In genomic region chr11:75721852-75722668, GRCh38 we compare ENCODE assay signal across 1 cellular context.
TF ChIP-seq lines count a peak whose summit lies in the region.

No MANE protein-coding gene starts in this region.

TF ChIP-seq in HepG2, 621 proteins besides CTCF, POLR2A, EP300 and RAD21 (continued from another document and continues in another):
- TF ChIP-seq, protein P1, sequence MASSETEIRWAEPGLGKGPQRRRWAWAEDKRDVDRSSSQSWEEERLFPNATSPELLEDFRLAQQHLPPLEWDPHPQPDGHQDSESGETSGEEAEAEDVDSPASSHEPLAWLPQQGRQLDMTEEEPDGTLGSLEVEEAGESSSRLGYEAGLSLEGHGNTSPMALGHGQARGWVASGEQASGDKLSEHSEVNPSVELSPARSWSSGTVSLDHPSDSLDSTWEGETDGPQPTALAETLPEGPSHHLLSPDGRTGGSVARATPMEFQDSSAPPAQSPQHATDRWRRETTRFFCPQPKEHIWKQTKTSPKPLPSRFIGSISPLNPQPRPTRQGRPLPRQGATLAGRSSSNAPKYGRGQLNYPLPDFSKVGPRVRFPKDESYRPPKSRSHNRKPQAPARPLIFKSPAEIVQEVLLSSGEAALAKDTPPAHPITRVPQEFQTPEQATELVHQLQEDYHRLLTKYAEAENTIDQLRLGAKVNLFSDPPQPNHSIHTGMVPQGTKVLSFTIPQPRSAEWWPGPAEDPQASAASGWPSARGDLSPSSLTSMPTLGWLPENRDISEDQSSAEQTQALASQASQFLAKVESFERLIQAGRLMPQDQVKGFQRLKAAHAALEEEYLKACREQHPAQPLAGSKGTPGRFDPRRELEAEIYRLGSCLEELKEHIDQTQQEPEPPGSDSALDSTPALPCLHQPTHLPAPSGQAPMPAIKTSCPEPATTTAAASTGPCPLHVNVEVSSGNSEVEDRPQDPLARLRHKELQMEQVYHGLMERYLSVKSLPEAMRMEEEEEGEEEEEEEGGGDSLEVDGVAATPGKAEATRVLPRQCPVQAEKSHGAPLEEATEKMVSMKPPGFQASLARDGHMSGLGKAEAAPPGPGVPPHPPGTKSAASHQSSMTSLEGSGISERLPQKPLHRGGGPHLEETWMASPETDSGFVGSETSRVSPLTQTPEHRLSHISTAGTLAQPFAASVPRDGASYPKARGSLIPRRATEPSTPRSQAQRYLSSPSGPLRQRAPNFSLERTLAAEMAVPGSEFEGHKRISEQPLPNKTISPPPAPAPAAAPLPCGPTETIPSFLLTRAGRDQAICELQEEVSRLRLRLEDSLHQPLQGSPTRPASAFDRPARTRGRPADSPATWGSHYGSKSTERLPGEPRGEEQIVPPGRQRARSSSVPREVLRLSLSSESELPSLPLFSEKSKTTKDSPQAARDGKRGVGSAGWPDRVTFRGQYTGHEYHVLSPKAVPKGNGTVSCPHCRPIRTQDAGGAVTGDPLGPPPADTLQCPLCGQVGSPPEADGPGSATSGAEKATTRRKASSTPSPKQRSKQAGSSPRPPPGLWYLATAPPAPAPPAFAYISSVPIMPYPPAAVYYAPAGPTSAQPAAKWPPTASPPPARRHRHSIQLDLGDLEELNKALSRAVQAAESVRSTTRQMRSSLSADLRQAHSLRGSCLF (CRISPR knock-in tag; IDR thresholded peaks at IDR 0.05; ENCODE audit: borderline replicate concordance): no peak
- no peak for TF ChIP-seq FOXM1 (CRISPR knock-in tag; IDR thresholded peaks at IDR 0.05)
- TF ChIP-seq, protein P2, sequence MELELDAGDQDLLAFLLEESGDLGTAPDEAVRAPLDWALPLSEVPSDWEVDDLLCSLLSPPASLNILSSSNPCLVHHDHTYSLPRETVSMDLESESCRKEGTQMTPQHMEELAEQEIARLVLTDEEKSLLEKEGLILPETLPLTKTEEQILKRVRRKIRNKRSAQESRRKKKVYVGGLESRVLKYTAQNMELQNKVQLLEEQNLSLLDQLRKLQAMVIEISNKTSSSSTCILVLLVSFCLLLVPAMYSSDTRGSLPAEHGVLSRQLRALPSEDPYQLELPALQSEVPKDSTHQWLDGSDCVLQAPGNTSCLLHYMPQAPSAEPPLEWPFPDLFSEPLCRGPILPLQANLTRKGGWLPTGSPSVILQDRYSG (CRISPR knock-in tag; IDR thresholded peaks at IDR 0.05): no peak
- no peak for TF ChIP-seq ARNT2 (CRISPR knock-in tag; IDR thresholded peaks at IDR 0.05; ENCODE audit: low read depth)
- TF ChIP-seq MLX (CRISPR knock-in tag; IDR thresholded peaks at IDR 0.05): no peak
- peak; percentile 58; the same call in 1 of the 2 replicates for TF ChIP-seq ARNTL (CRISPR knock-in tag; IDR thresholded peaks at IDR 0.05)
- no peak for TF ChIP-seq DMTF1 (CRISPR knock-in tag; IDR thresholded peaks at IDR 0.05)
- TF ChIP-seq PRDM10 (CRISPR knock-in tag; IDR thresholded peaks at IDR 0.05; ENCODE audit: low read depth): no peak
- no peak for TF ChIP-seq ZNF816 (CRISPR knock-in tag; IDR thresholded peaks at IDR 0.05; ENCODE audit: borderline replicate concordance)
- TF ChIP-seq ZBTB20 (CRISPR knock-in tag; IDR thresholded peaks at IDR 0.05; ENCODE audit: borderline replicate concordance, low read depth): no peak
- TF ChIP-seq BATF2 (CRISPR knock-in tag; IDR thresholded peaks at IDR 0.05): no peak
- TF ChIP-seq, protein P3, sequence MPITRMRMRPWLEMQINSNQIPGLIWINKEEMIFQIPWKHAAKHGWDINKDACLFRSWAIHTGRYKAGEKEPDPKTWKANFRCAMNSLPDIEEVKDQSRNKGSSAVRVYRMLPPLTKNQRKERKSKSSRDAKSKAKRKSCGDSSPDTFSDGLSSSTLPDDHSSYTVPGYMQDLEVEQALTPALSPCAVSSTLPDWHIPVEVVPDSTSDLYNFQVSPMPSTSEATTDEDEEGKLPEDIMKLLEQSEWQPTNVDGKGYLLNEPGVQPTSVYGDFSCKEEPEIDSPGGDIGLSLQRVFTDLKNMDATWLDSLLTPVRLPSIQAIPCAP (CRISPR knock-in tag; IDR thresholded peaks at IDR 0.05; ENCODE audit: low read depth): no peak
- TF ChIP-seq, protein P4, sequence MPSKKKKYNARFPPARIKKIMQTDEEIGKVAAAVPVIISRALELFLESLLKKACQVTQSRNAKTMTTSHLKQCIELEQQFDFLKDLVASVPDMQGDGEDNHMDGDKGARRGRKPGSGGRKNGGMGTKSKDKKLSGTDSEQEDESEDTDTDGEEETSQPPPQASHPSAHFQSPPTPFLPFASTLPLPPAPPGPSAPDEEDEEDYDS (CRISPR knock-in tag; IDR thresholded peaks at IDR 0.05): no peak
- no peak for TF ChIP-seq FOXK2 (IDR thresholded peaks at IDR 0.05)
- TF ChIP-seq ZNF577 (CRISPR knock-in tag; IDR thresholded peaks at IDR 0.05; ENCODE audit: borderline replicate concordance, low read depth): no peak
- no peak for TF ChIP-seq SAFB2 (CRISPR knock-in tag; IDR thresholded peaks at IDR 0.05; ENCODE audit: borderline replicate concordance, low read depth)
- no peak for TF ChIP-seq ZNF841 (CRISPR knock-in tag; IDR thresholded peaks at IDR 0.05; ENCODE audit: borderline replicate concordance)
- TF ChIP-seq CBX2 (IDR thresholded peaks at IDR 0.05; ENCODE audit: low read depth, low read length): no peak
- no peak for TF ChIP-seq CBX2 (CRISPR knock-in tag; IDR thresholded peaks at IDR 0.05; ENCODE audit: low read depth)
- 0 out of 2 replicates have a peak, but pooled peaks have one; percentile 30 for TF ChIP-seq KDM1A (CRISPR knock-in tag; IDR thresholded peaks at IDR 0.05)
- TF ChIP-seq KLF16 (CRISPR knock-in tag; IDR thresholded peaks at IDR 0.05): no peak
- no peak for TF ChIP-seq HNRNPUL1 (IDR thresholded peaks at IDR 0.05; ENCODE audit: low read depth, low read length)
- TF ChIP-seq, protein P5, sequence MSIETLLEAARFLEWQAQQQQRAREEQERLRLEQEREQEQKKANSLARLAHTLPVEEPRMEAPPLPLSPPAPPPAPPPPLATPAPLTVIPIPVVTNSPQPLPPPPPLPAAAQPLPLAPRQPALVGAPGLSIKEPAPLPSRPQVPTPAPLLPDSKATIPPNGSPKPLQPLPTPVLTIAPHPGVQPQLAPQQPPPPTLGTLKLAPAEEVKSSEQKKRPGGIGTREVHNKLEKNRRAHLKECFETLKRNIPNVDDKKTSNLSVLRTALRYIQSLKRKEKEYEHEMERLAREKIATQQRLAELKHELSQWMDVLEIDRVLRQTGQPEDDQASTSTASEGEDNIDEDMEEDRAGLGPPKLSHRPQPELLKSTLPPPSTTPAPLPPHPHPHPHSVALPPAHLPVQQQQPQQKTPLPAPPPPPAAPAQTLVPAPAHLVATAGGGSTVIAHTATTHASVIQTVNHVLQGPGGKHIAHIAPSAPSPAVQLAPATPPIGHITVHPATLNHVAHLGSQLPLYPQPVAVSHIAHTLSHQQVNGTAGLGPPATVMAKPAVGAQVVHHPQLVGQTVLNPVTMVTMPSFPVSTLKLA (IDR thresholded peaks at IDR 0.05): no peak
- TF ChIP-seq PRMT3 (CRISPR knock-in tag; IDR thresholded peaks at IDR 0.05; ENCODE audit: borderline replicate concordance, low read depth): no peak
- TF ChIP-seq, protein P6, sequence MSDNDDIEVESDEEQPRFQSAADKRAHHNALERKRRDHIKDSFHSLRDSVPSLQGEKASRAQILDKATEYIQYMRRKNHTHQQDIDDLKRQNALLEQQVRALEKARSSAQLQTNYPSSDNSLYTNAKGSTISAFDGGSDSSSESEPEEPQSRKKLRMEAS (IDR thresholded peaks at IDR 0.05): peak; percentile 46
- TF ChIP-seq IRX3 (CRISPR knock-in tag; IDR thresholded peaks at IDR 0.05; ENCODE audit: borderline replicate concordance, low read depth): no peak
- TF ChIP-seq ZNF891 (CRISPR knock-in tag; IDR thresholded peaks at IDR 0.05): no peak
- TF ChIP-seq ZNF761 (CRISPR knock-in tag; conservative IDR thresholded peaks at IDR 0.05): peak; percentile 32; the same call in 1 of the 2 replicates
- TF ChIP-seq STAT5B (CRISPR knock-in tag; IDR thresholded peaks at IDR 0.05): no peak
- no peak for TF ChIP-seq NFIB (CRISPR knock-in tag; IDR thresholded peaks at IDR 0.05; ENCODE audit: borderline replicate concordance)
- TF ChIP-seq SP5 (CRISPR knock-in tag; IDR thresholded peaks at IDR 0.05; ENCODE audit: borderline replicate concordance, low read depth): peak; percentile 35; the same call in 1 of the 2 replicates
- TF ChIP-seq HOXA7 (CRISPR knock-in tag; IDR thresholded peaks at IDR 0.05): no peak
- 0 out of 2 replicates have a peak, but pooled peaks have one; percentile 29 for TF ChIP-seq DR1 (CRISPR knock-in tag; IDR thresholded peaks at IDR 0.05)
- TF ChIP-seq CAMTA2 (CRISPR knock-in tag; IDR thresholded peaks at IDR 0.05; ENCODE audit: borderline replicate concordance): peak; percentile 82; the same call in 1 of the 2 replicates
- TF ChIP-seq TGIF2 (CRISPR knock-in tag; IDR thresholded peaks at IDR 0.05): no peak
- no peak for TF ChIP-seq SIN3A (IDR thresholded peaks at IDR 0.05; ENCODE audit: borderline replicate concordance, low read depth, low read length)
- TF ChIP-seq ZNF230 (CRISPR knock-in tag; IDR thresholded peaks at IDR 0.05): no peak; the same call in 1 of the 2 replicates
- no peak for TF ChIP-seq KDM6A (CRISPR knock-in tag; IDR thresholded peaks at IDR 0.05; ENCODE audit: low read depth)
- TF ChIP-seq PHF5A (CRISPR knock-in tag; IDR thresholded peaks at IDR 0.05; ENCODE audit: low read depth, unreplicated experiment): no peak
- no peak for TF ChIP-seq PCBP1 (IDR thresholded peaks at IDR 0.05; ENCODE audit: borderline replicate concordance, low read depth, low read length)
- 0 out of 2 replicates have a peak, but pooled peaks have one; percentile 39 for TF ChIP-seq RBFOX2 (IDR thresholded peaks at IDR 0.05; ENCODE audit: low read depth, low read length)
- no peak for TF ChIP-seq PREB (CRISPR knock-in tag; IDR thresholded peaks at IDR 0.05)
- 0 out of 2 replicates have a peak, but pooled peaks have one; percentile 37 for TF ChIP-seq TARDBP (CRISPR knock-in tag; IDR thresholded peaks at IDR 0.05)
- TF ChIP-seq HOXD1 (CRISPR knock-in tag; IDR thresholded peaks at IDR 0.05): 0 out of 2 replicates have a peak, but pooled peaks have one; percentile 52
- no peak for TF ChIP-seq RELA (CRISPR knock-in tag; IDR thresholded peaks at IDR 0.05)
